8 cellular contexts compared by ENCODE assay signal in genomic region chr3:183116051-183116614, GRCh38. TPM values are rescaled to one million over a fixed set of nuclear protein-coding genes. Genes with fewer than 3 reads are reported as not detected.
DNase-seq lines count a peak whose midpoint lies in the region; ATAC-seq and TF ChIP-seq lines count a peak whose summit lies in the region.

No MANE protein-coding gene starts in this region.

- 0 to 3% (median 2%) methylated on average over 14 to 25 of the region's 25 CpGs for WGBS in adrenal gland, 4 donors

- ATAC-seq in GM18505 (IDR thresholded peaks at IDR 0.05; ENCODE audit: unreplicated experiment) (peak; percentile 89), HG02884 (IDR thresholded peaks at IDR 0.05; ENCODE audit: unreplicated experiment) (peak; percentile 93), natural killer cell (peak in 1 of 3 donors; percentile 45)

- H3K4me1 ChIP-seq in colonic mucosa (no peaks in the 10 kb centered on the region), adrenal gland (replicated peaks in 1 of 2) (peaks cover 0 to 6% of the 10 kb centered on the region in 2 donors)

- H3K4me3 ChIP-seq in colonic mucosa (peak overlapping the region; percentile 16), adrenal gland (no peak overlapping the region)

- H3K4me1 Mint-ChIP-seq in natural killer cell, result peaks cover 0 to 5% of the 10 kb centered on the region in 2 donors

- H3K36me3 Mint-ChIP-seq in natural killer cell, result no peaks in the 10 kb centered on the region

- H3K36me3 ChIP-seq in colonic mucosa, result no peaks in the 10 kb centered on the region
- H3K36me3 ChIP-seq in adrenal gland (replicated peaks in 1 of 2), result no peaks in the 10 kb centered on the region

- peak overlapping the region in 1 of 2 donors; percentile 38 for H3K9ac ChIP-seq in colonic mucosa (ENCODE audit: low read depth in 2 of 2, low read length in 2 of 2)

- H3K9me3 ChIP-seq in colonic mucosa (no peaks in the 10 kb centered on the region), adrenal gland (replicated peaks in 1 of 3) (no peaks in the 10 kb centered on the region)

- H3K4me3 Mint-ChIP-seq in natural killer cell, result peak overlapping the region; percentile 49

- TF ChIP-seq POLR2A in GM18505 (IDR thresholded peaks at IDR 0.05; ENCODE audit: borderline replicate concordance, extremely low read depth, insufficient read depth, insufficient read length) (no peak), adrenal gland (IDR thresholded peaks at IDR 0.05) (no peak)

- no peaks in the 10 kb centered on the region for H3K9me3 Mint-ChIP-seq in natural killer cell

- H3K27me3 ChIP-seq in colonic mucosa, result peaks cover 6% of the 10 kb centered on the region
- no peaks in the 10 kb centered on the region for H3K27me3 ChIP-seq in adrenal gland

- H3K27ac ChIP-seq in colonic mucosa (no peak overlapping the region), substantia nigra (ENCODE audit: low read depth, low read length, poor library complexity, severe bottlenecking) (no peak overlapping the region), adrenal gland (no peak overlapping the region)

- H3K27me3 Mint-ChIP-seq in natural killer cell (ENCODE audit: low read depth in 2 of 2), result peaks cover 14 to 16% of the 10 kb centered on the region in 2 donors

- H3K27ac Mint-ChIP-seq in natural killer cell, result no peak overlapping the region

- DNase-seq in NCI-H1930 (lab: John Stamatoyannopoulos, UW) (peak; percentile 89 to 93), colonic mucosa (peak; percentile 74), natural killer cell (no peak), substantia nigra (lab: John Stamatoyannopoulos, UW) (peak in 27 of 49 donors; percentile 7 to 83 (median 28)), adrenal gland (no peak)
- DNase-seq in activated CD4-positive, alpha-beta T cell treated with anti-CD3 and anti-CD28 coated beads for 1 hour, result peak; percentile 23

- intact Hi-C loops in colonic mucosa (cut with DNase I), result no loop called here
- intact Hi-C loops in natural killer cell (cut with micrococcal nuclease), result no loop called here
- intact Hi-C loops in adrenal gland (cut with DNase I), result no loop called here

- TF ChIP-seq CTCF in colonic mucosa (IDR thresholded peaks at IDR 0.05), result no peak
- no peak for TF ChIP-seq CTCF in natural killer cell (IDR thresholded peaks at IDR 0.05)
- TF ChIP-seq CTCF in adrenal gland (IDR thresholded peaks at IDR 0.05), result no peak

RNA-seq across cellular contexts. Expression of gene MCCC1, which starts 16.8 kb away (rescaled TPM):
- total RNA-seq in colonic mucosa (10 to 100 TPM; 24.9 to 27.2 TPM), natural killer cell (10 to 100 TPM; 18.4 to 23.0 (median 21.7) TPM), adrenal gland (100 to 1,000 TPM in 1 of 8 donors, 10 to 100 TPM in 7; 40.9 to 137 (median 53.5) TPM)
- 10 to 100 TPM; 47.8 to 65.7 (median 50.6) TPM for polyA plus RNA-seq in adrenal gland

RNA-seq across cellular contexts. Expression of gene LAMP3, which starts 46.4 kb away (rescaled TPM):
- total RNA-seq in colonic mucosa, result 1 to 10 TPM in 1 of 2 donors, under 1 TPM in 1; 0.64 to 1.5 TPM
- total RNA-seq in natural killer cell, result under 1 TPM; 0.14 to 0.56 (median 0.43) TPM
- total RNA-seq in adrenal gland, result 1 to 10 TPM in 3 of 8 donors, under 1 TPM in 4, not detected in 1; 0.21 to 8.3 (median 0.96) TPM
- polyA plus RNA-seq in adrenal gland, result under 1 TPM in 2 of 3 donors, not detected in 1; 0.30 to 0.97 TPM

Comparison
In these comparisons a context has a peak if more than half of its experiments do, and no peak if none do; other contexts are left out.
1. DNase-seq: peak in NCI-H1930 (2 of 2), activated CD4-positive, alpha-beta T cell treated with anti-CD3 and anti-CD28 coated beads for 1 hour (single experiment), colonic mucosa (single experiment) and substantia nigra (27 of 49); none in natural killer cell (single experiment) and adrenal gland (0 of 7).